ENCODE assay signal across 1 cellular context in the genomic region with DNA sequence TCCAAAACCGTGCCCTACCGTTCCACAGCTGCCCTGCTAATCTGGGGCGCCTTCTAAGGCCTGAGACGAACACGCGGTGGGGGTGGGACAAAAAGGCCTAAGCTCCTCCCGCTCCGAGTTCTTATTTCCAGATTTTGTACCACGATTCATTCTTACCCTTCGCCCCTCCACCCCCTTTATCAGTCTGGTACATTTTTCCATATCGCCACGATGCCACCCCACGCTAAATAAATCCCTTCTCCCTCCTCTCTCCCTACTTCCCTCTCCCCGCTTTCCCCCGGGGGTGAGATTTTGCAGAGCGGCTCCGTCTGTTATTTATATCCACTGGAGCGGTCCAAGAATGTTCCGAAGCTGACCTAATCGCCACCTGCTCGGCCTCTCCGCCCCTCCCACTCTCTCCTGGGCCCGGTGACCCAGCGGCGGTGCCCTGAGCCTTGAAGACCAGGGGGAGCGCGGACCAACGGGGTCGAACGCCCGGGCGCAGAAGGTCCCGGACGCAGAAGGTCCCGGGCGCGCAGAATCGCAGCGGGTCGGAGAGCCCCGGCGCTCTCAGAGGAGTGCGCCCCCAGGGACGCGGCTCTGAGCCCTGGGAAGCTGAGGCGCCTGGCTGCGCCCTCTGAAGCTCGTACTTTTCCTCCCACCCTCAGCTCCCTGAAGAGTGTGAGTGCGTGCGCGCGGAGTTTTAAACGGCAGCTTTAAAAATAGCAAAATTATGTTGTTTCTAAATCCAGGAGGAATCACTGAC.
TF ChIP-seq lines count a peak whose summit lies in the region.

No MANE protein-coding gene starts in this region.

TF ChIP-seq in HepG2, 621 proteins besides CTCF, POLR2A, EP300 and RAD21 (continued from another document and continues in another):
- TF ChIP-seq, protein P1, sequence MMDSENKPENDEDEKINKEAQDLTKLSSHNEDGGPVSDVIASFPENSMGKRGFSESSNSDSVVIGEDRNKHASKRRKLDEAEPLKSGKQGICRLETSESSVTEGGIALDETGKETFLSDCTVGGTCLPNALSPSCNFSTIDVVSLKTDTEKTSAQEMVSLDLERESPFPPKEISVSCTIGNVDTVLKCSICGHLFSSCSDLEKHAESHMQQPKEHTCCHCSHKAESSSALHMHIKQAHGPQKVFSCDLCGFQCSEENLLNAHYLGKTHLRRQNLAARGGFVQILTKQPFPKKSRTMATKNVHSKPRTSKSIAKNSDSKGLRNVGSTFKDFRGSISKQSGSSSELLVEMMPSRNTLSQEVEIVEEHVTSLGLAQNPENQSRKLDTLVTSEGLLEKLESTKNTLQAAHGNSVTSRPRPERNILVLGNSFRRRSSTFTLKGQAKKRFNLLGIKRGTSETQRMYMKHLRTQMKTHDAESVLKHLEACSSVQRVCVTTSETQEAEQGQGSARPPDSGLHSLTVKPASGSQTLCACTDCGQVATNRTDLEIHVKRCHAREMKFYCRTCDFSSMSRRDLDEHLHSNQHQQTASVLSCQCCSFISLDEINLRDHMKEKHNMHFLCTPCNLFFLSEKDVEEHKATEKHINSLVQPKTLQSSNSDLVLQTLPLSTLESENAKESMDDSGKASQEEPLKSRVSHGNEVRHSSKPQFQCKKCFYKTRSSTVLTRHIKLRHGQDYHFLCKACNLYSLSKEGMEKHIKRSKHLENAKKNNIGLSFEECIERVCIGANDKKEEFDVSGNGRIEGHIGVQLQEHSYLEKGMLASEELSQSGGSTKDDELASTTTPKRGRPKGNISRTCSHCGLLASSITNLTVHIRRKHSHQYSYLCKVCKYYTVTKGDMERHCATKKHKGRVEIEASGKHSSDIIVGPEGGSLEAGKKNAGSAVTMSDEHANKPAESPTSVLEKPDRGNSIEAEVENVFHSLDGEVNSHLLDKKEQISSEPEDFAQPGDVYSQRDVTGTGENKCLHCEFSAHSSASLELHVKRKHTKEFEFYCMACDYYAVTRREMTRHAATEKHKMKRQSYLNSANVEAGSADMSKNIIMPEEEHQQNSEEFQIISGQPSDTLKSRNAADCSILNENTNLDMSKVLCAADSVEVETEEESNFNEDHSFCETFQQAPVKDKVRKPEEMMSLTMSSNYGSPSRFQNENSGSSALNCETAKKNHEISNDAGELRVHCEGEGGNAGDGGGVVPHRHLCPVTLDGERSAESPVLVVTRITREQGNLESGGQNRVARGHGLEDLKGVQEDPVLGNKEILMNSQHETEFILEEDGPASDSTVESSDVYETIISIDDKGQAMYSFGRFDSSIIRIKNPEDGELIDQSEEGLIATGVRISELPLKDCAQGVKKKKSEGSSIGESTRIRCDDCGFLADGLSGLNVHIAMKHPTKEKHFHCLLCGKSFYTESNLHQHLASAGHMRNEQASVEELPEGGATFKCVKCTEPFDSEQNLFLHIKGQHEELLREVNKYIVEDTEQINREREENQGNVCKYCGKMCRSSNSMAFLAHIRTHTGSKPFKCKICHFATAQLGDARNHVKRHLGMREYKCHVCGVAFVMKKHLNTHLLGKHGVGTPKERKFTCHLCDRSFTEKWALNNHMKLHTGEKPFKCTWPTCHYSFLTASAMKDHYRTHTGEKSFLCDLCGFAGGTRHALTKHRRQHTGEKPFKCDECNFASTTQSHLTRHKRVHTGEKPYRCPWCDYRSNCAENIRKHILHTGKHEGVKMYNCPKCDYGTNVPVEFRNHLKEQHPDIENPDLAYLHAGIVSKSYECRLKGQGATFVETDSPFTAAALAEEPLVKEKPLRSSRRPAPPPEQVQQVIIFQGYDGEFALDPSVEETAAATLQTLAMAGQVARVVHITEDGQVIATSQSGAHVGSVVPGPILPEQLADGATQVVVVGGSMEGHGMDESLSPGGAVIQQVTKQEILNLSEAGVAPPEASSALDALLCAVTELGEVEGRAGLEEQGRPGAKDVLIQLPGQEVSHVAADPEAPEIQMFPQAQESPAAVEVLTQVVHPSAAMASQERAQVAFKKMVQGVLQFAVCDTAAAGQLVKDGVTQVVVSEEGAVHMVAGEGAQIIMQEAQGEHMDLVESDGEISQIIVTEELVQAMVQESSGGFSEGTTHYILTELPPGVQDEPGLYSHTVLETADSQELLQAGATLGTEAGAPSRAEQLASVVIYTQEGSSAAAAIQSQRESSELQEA (CRISPR knock-in tag; IDR thresholded peaks at IDR 0.05; ENCODE audit: not compliant biosample characterization): no peak
- TF ChIP-seq ZNF431 (CRISPR knock-in tag; IDR thresholded peaks at IDR 0.05; ENCODE audit: borderline replicate concordance, low read depth): no peak
- TF ChIP-seq MAFK (conservative IDR thresholded peaks at IDR 0.05 in 1 of 2, IDR thresholded peaks at IDR 0.05 in 1 of 2; ENCODE audit: low read length in 2 of 2): no peak
- peak; percentile 47 for TF ChIP-seq ZNF564 (CRISPR knock-in tag; IDR thresholded peaks at IDR 0.05)
- no peak for TF ChIP-seq ZNF746 (CRISPR knock-in tag; IDR thresholded peaks at IDR 0.05)
- no peak for TF ChIP-seq PBX2 (CRISPR knock-in tag; IDR thresholded peaks at IDR 0.05)
- TF ChIP-seq ATAD3A (CRISPR knock-in tag; IDR thresholded peaks at IDR 0.05): no peak
- no peak; the same call in 1 of the 2 replicates for TF ChIP-seq ZNF160 (CRISPR knock-in tag; IDR thresholded peaks at IDR 0.05)
- TF ChIP-seq ZBTB1 (CRISPR knock-in tag; IDR thresholded peaks at IDR 0.05; ENCODE audit: borderline replicate concordance): no peak
- TF ChIP-seq SRF (IDR thresholded peaks at IDR 0.05; ENCODE audit: low read depth, low read length): no peak
- TF ChIP-seq IKZF4 (CRISPR knock-in tag; IDR thresholded peaks at IDR 0.05; ENCODE audit: borderline replicate concordance, low read depth, not compliant biosample characterization): no peak
- TF ChIP-seq ZNF441 (CRISPR knock-in tag; IDR thresholded peaks at IDR 0.05; ENCODE audit: borderline replicate concordance): no peak
- 0 out of 2 replicates have a peak, but pooled peaks have one; percentile 17 for TF ChIP-seq MED1 (CRISPR knock-in tag; IDR thresholded peaks at IDR 0.05)
- TF ChIP-seq ZNF615 (CRISPR knock-in tag; IDR thresholded peaks at IDR 0.05; ENCODE audit: borderline replicate concordance): no peak
- TF ChIP-seq FOXM1 (CRISPR knock-in tag; IDR thresholded peaks at IDR 0.05): no peak
- no peak for TF ChIP-seq NFIC (IDR thresholded peaks at IDR 0.05; ENCODE audit: low read length)
- no peak for TF ChIP-seq HINFP (CRISPR knock-in tag; IDR thresholded peaks at IDR 0.05; ENCODE audit: low read depth)
- TF ChIP-seq ZNF747 (CRISPR knock-in tag; IDR thresholded peaks at IDR 0.05; ENCODE audit: borderline replicate concordance): 0 out of 2 replicates have a peak, but pooled peaks have one; percentile 45
- 0 out of 2 replicates have a peak, but pooled peaks have one; percentile 13 for TF ChIP-seq ELF4 (CRISPR knock-in tag; IDR thresholded peaks at IDR 0.05; ENCODE audit: borderline replicate concordance)
- TF ChIP-seq, protein P2, sequence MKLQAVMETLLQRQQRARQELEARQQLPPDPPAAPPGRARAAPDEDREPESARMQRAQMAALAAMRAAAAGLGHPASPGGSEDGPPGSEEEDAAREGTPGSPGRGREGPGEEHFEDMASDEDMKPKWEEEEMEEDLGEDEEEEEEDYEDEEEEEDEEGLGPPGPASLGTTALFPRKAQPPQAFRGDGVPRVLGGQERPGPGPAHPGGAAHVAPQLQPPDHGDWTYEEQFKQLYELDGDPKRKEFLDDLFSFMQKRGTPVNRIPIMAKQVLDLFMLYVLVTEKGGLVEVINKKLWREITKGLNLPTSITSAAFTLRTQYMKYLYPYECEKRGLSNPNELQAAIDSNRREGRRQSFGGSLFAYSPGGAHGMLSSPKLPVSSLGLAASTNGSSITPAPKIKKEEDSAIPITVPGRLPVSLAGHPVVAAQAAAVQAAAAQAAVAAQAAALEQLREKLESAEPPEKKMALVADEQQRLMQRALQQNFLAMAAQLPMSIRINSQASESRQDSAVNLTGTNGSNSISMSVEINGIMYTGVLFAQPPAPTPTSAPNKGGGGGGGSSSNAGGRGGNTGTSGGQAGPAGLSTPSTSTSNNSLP (IDR thresholded peaks at IDR 0.05; ENCODE audit: low read depth, low read length): no peak
- TF ChIP-seq, protein P3, sequence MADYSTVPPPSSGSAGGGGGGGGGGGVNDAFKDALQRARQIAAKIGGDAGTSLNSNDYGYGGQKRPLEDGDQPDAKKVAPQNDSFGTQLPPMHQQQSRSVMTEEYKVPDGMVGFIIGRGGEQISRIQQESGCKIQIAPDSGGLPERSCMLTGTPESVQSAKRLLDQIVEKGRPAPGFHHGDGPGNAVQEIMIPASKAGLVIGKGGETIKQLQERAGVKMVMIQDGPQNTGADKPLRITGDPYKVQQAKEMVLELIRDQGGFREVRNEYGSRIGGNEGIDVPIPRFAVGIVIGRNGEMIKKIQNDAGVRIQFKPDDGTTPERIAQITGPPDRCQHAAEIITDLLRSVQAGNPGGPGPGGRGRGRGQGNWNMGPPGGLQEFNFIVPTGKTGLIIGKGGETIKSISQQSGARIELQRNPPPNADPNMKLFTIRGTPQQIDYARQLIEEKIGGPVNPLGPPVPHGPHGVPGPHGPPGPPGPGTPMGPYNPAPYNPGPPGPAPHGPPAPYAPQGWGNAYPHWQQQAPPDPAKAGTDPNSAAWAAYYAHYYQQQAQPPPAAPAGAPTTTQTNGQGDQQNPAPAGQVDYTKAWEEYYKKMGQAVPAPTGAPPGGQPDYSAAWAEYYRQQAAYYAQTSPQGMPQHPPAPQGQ (CRISPR knock-in tag; IDR thresholded peaks at IDR 0.05; ENCODE audit: borderline replicate concordance): no peak
- no peak for TF ChIP-seq E2F1 (CRISPR knock-in tag; IDR thresholded peaks at IDR 0.05)
- TF ChIP-seq ISL2 (CRISPR knock-in tag; IDR thresholded peaks at IDR 0.05): no peak
- no peak for TF ChIP-seq ZFP1 (CRISPR knock-in tag; IDR thresholded peaks at IDR 0.05)
- TF ChIP-seq MYPOP (CRISPR knock-in tag; IDR thresholded peaks at IDR 0.05): peak; percentile 98
- no peak for TF ChIP-seq CENPT (CRISPR knock-in tag; IDR thresholded peaks at IDR 0.05; ENCODE audit: low read depth)
- no peak; the same call in 2 of the 3 replicates for TF ChIP-seq MXI1 (IDR thresholded peaks at IDR 0.05; ENCODE audit: borderline replicate concordance, low read depth, low read length)
- TF ChIP-seq HBP1 (CRISPR knock-in tag; IDR thresholded peaks at IDR 0.05; ENCODE audit: low read depth): no peak
- TF ChIP-seq HNRNPK (IDR thresholded peaks at IDR 0.05; ENCODE audit: low read depth, low read length, poor library complexity, severe bottlenecking): peak; percentile 53
- TF ChIP-seq HNRNPH1 (optimal IDR thresholded peaks at IDR 0.05; ENCODE audit: low read depth, low read length): no peak
- no peak for TF ChIP-seq NFIB (CRISPR knock-in tag; IDR thresholded peaks at IDR 0.05; ENCODE audit: borderline replicate concordance)
- no peak for TF ChIP-seq ZNF230 (CRISPR knock-in tag; IDR thresholded peaks at IDR 0.05)
- TF ChIP-seq ZNF331 (CRISPR knock-in tag; IDR thresholded peaks at IDR 0.05): no peak
- TF ChIP-seq ZSCAN5A (CRISPR knock-in tag; IDR thresholded peaks at IDR 0.05; ENCODE audit: borderline replicate concordance): no peak
- TF ChIP-seq MBNL3 (CRISPR knock-in tag; conservative IDR thresholded peaks at IDR 0.05): no peak
- no peak for TF ChIP-seq SP140L (CRISPR knock-in tag; IDR thresholded peaks at IDR 0.05; ENCODE audit: borderline replicate concordance)
- TF ChIP-seq ZMYM2 (CRISPR knock-in tag; IDR thresholded peaks at IDR 0.05): peak; percentile 41; the same call in 1 of the 2 replicates
